Comparison of ENCODE assay signal across 17 cellular contexts in the genomic region with DNA sequence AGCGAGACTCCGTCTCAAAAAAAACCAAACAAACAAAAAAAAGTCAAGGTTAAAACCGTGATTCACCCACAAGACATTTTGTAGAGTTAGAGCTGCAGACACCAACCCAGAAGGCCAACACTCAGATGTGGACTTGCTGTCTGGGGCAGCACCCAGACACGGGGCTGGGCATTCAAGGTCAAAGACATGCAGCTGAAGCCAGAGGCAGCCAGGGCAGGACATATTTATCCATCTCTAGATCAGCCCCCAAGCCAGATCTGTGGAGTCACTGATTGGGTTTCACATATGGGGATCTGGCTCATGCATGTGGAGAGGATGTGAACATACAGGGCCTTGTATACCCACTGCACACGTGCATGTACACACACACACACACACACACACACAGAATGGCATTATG. TPM values are rescaled to one million over a fixed set of nuclear protein-coding genes. Genes with fewer than 3 reads are reported as not detected.
DNase-seq lines count a peak whose midpoint lies in the region; ATAC-seq and TF ChIP-seq lines count a peak whose summit lies in the region.
"Had no signal": no experiment of that assay in that cellular context is flagged by ENCODE, and none has a peak within 500 bp of the region (broad histone marks: within the 10 kb centered on the region; RNA-seq: fewer than 3 reads in every experiment).

No MANE protein-coding gene starts in this region.

- H3K9me3 ChIP-seq in HEK293 (ENCODE audit: control insufficient read depth, insufficient read depth, low read depth, low read length) (no peaks in the 10 kb centered on the region), adrenal gland (replicated peaks in 1 of 3) (no peaks in the 10 kb centered on the region)
- H3K9me3 ChIP-seq: SJSA1 had no signal

- H3K36me3 Mint-ChIP-seq in progenitor cell of endocrine pancreas (ENCODE audit: insufficient read depth): no peaks in the 10 kb centered on the region
- peaks cover 0 to 4% of the 10 kb centered on the region in 2 donors for H3K36me3 Mint-ChIP-seq in stimulated activated naive B cell treated with anti-CD40 and anti-IgM and Interleukin-4, amounts not matched to agents 10 μg/mL and 1 μg/mL and 100 μg/mL, for 72 hours

- 41 to 47% (median 42%) methylated on average over 5 of the region's 5 CpGs for WGBS in adrenal gland, 4 donors

- H3K27ac ChIP-seq in HEK293 (ENCODE audit: extremely low read depth, low read depth, low read length) (no peak overlapping the region), adrenal gland (peak overlapping the region in 2 of 5 donors; percentile 36 to 77)
- H3K27ac ChIP-seq: C4-2B, PC-9, SJSA1 had no signal

- DNase-seq in adrenal gland (peak; percentile 56 to 88 (median 84)), islet precursor cell (peak; percentile 50), progenitor cell of endocrine pancreas (ENCODE audit: low spot score, unreplicated experiment) (no peak), NCI-H128 (lab: John Stamatoyannopoulos, UW; ENCODE audit: unreplicated experiment) (no peak)
- no peak for DNase-seq in stimulated activated naive B cell treated with anti-CD40 and anti-IgM and Interleukin-4, amounts not matched to agents 10 μg/mL and 1 μg/mL and 100 μg/mL, for 72 hours
- DNase-seq: ACHN, DMS79 treated with DMSO at 0.1 percent for 48 hours, KG1, NCI-H187 treated with DMSO at 0.1 percent for 48 hours, NCI-H226, NCI-H524 treated with DMSO at 0.1 percent for 48 hours had no signal

- H3K4me3 ChIP-seq in HEK293 (ENCODE audit: low read depth, low read length): no peak overlapping the region
- H3K4me3 ChIP-seq in adrenal gland: no peak overlapping the region
- H3K4me3 ChIP-seq: PC-9, SJSA1 had no signal

- POLR2A ChIA-PET in HEK293 (lab: Yijun Ruan, JAX): interaction anchor here (1.2 kb wide), 1 partner anchor 25 kb away, joined by 4 read pairs; no protein-coding TSS in a partner anchor

- no peak for TF ChIP-seq CTCF in HEK293 (tag by site-specific recombination; IDR thresholded peaks at IDR 0.05)
- TF ChIP-seq CTCF in adrenal gland (IDR thresholded peaks at IDR 0.05): no peak
- TF ChIP-seq CTCF in progenitor cell of endocrine pancreas (IDR thresholded peaks at IDR 0.05; ENCODE audit: unreplicated experiment): no peak

- H3K27me3 ChIP-seq in adrenal gland: no peaks in the 10 kb centered on the region

- TF ChIP-seq POLR2A in adrenal gland (IDR thresholded peaks at IDR 0.05): peak in 1 of 2 donors; percentile 23

- no peak for ATAC-seq in GM21723 (IDR thresholded peaks at IDR 0.05; ENCODE audit: unreplicated experiment)
- ATAC-seq in stimulated activated naive B cell treated with anti-CD40 and anti-IgM and Interleukin-4, amounts not matched to agents 10 μg/mL and 1 μg/mL and 100 μg/mL, for 72 hours (replicated peaks): no peak
- ATAC-seq: HCT116 had no signal

- peaks cover 8% of the 10 kb centered on the region for H3K9me3 Mint-ChIP-seq in progenitor cell of endocrine pancreas (ENCODE audit: low read depth)
- no peaks in the 10 kb centered on the region for H3K9me3 Mint-ChIP-seq in stimulated activated naive B cell treated with anti-CD40 and anti-IgM and Interleukin-4, amounts not matched to agents 10 μg/mL and 1 μg/mL and 100 μg/mL, for 72 hours

- no peaks in the 10 kb centered on the region for H3K4me1 Mint-ChIP-seq in progenitor cell of endocrine pancreas (ENCODE audit: low read depth)
- H3K4me1 Mint-ChIP-seq in stimulated activated naive B cell treated with anti-CD40 and anti-IgM and Interleukin-4, amounts not matched to agents 10 μg/mL and 1 μg/mL and 100 μg/mL, for 72 hours: no peaks in the 10 kb centered on the region

- peaks cover 59% of the 10 kb centered on the region for H3K27me3 Mint-ChIP-seq in progenitor cell of endocrine pancreas
- peaks cover 56 to 58% of the 10 kb centered on the region in 2 donors for H3K27me3 Mint-ChIP-seq in stimulated activated naive B cell treated with anti-CD40 and anti-IgM and Interleukin-4, amounts not matched to agents 10 μg/mL and 1 μg/mL and 100 μg/mL, for 72 hours

- CTCF ChIA-PET in HEK293 (lab: Yijun Ruan, JAX): interaction anchor here (0.9 kb wide), 1 partner anchor 10 kb away, joined by 3 read pairs; no protein-coding TSS in a partner anchor

- H3K4me1 ChIP-seq in HEK293 (ENCODE audit: control insufficient read depth, insufficient read depth, low read length): no peaks in the 10 kb centered on the region
- H3K4me1 ChIP-seq in adrenal gland (replicated peaks in 1 of 2): peaks cover 6 to 7% of the 10 kb centered on the region in 2 donors
- H3K4me1 ChIP-seq: SJSA1 had no signal

- peak overlapping the region; percentile 42 for H3K27ac Mint-ChIP-seq in progenitor cell of endocrine pancreas
- H3K27ac Mint-ChIP-seq in stimulated activated naive B cell treated with anti-CD40 and anti-IgM and Interleukin-4, amounts not matched to agents 10 μg/mL and 1 μg/mL and 100 μg/mL, for 72 hours: no peak overlapping the region

- intact Hi-C loops in adrenal gland (cut with DNase I): no loop called here

- H3K4me3 Mint-ChIP-seq in progenitor cell of endocrine pancreas (ENCODE audit: low read depth): no peak overlapping the region
- no peak overlapping the region for H3K4me3 Mint-ChIP-seq in stimulated activated naive B cell treated with anti-CD40 and anti-IgM and Interleukin-4, amounts not matched to agents 10 μg/mL and 1 μg/mL and 100 μg/mL, for 72 hours

- H3K36me3 ChIP-seq in HEK293 (ENCODE audit: control insufficient read depth in 2 of 2, insufficient read depth in 1 of 2, low read length in 2 of 2) (no peaks in the 10 kb centered on the region), adrenal gland (replicated peaks in 1 of 2) (no peaks in the 10 kb centered on the region)
- H3K36me3 ChIP-seq: SJSA1 had no signal

TF ChIP-seq in HEK293, 187 proteins besides CTCF, POLR2A, EP300 and RAD21:
- TF ChIP-seq ZNF768 (tag by site-specific recombination; IDR thresholded peaks at IDR 0.05) (no peak), ZBTB17 (tag by site-specific recombination; IDR thresholded peaks at IDR 0.05) (0 out of 2 replicates have a peak, but pooled peaks have one; percentile 30)

RNA-seq across cellular contexts. Expression of a gene that starts 3.6 kb away (rescaled TPM):
- total RNA-seq in adrenal gland (1 to 10 TPM in 4 of 8 donors, under 1 TPM in 2, not detected in 2; 0.32 to 5.1 (median 1.3) TPM), progenitor cell of endocrine pancreas (not detected in 2 replicates)
- polyA plus RNA-seq in adrenal gland: 1 to 10 TPM in 1 of 3 donors, under 1 TPM in 2; 0.15 to 1.7 (median 0.34) TPM
- total RNA-seq: PC-9, SJSA1 had no signal

RNA-seq across cellular contexts. Expression of a gene that starts 6.2 kb away (rescaled TPM):
- total RNA-seq in adrenal gland (1 to 10 TPM in 6 of 8 donors, not detected in 2; 1.4 to 8.6 (median 2.4) TPM), progenitor cell of endocrine pancreas (not detected in 2 replicates)
- polyA plus RNA-seq in adrenal gland: 10 to 100 TPM in 2 of 3 donors, 1 to 10 TPM in 1; 1.1 to 26.5 (median 11.2) TPM
- total RNA-seq: PC-9, SJSA1 had no signal

RNA-seq across cellular contexts. Expression of a gene that starts 24.9 kb away (rescaled TPM):
- 1 to 10 TPM in 2 of 8 donors, under 1 TPM in 2, not detected in 4; 0.31 to 4.8 (median 2.5) TPM for total RNA-seq in adrenal gland
- 10 to 100 TPM in 1 of 3 donors, 1 to 10 TPM in 1, under 1 TPM in 1; 0.35 to 26.0 (median 1.3) TPM for polyA plus RNA-seq in adrenal gland
- total RNA-seq in progenitor cell of endocrine pancreas: not detected in 2 replicates
- total RNA-seq: PC-9, SJSA1 had no signal

RNA-seq across cellular contexts. Expression of a gene that starts 39.6 kb away (rescaled TPM):
- not detected for total RNA-seq in adrenal gland
- not detected for polyA plus RNA-seq in adrenal gland
- total RNA-seq in progenitor cell of endocrine pancreas: not detected in 2 replicates
- total RNA-seq: PC-9, SJSA1 had no signal

RNA-seq across cellular contexts. Expression of a gene that starts 43.4 kb away (rescaled TPM):
- under 1 TPM in 1 of 8 donors, not detected in 7; 0.61 TPM for total RNA-seq in adrenal gland
- under 1 TPM in 1 of 3 donors, not detected in 2; 0.20 TPM for polyA plus RNA-seq in adrenal gland
- not detected in 2 replicates for total RNA-seq in progenitor cell of endocrine pancreas
- total RNA-seq: PC-9, SJSA1 had no signal

Comparison
In these comparisons a context has a peak if more than half of its experiments do, and no peak if none do; other contexts are left out.
1. DNase-seq: peak in adrenal gland (7 of 7) and islet precursor cell (single experiment); none in progenitor cell of endocrine pancreas (single experiment), stimulated activated naive B cell treated with anti-CD40 and anti-IgM and Interleukin-4, amounts not matched to agents 10 μg/mL and 1 μg/mL and 100 μg/mL, for 72 hours (single experiment) and NCI-H128 (single experiment).